In genomic region chr3:184016820-184017671, GRCh38 we compare ENCODE assay signal across 8 cellular contexts.
A peak's percentile ranks its signal among the peaks of the same experiment; 100 is the strongest.
DNase-seq lines count a peak whose midpoint lies in the region; ATAC-seq lines count a peak whose summit lies in the region.

No MANE protein-coding gene starts in this region.

- H4K20me1 ChIP-seq in BLaER1 treated with 17β-estradiol and CSF1 and Interleukin-3, amounts not matched to agents 10 nM and 100 nM = peaks cover 0 to 23% (median 0%) of the 10 kb centered on the region in 11 experiments; a peak in 5 of 22 replicates

- peaks cover 25 to 51% (median 35%) of the 10 kb centered on the region in 10 experiments for H3K4me1 ChIP-seq in BLaER1 treated with 17β-estradiol and CSF1 and Interleukin-3, amounts not matched to agents 10 nM and 100 nM
- H3K4me1 ChIP-seq in mucosa of rectum (ENCODE audit: control insufficient read depth in 2 of 2, insufficient read depth in 2 of 2, low read length in 2 of 2) = peaks cover 12 to 35% of the 10 kb centered on the region in 2 donors

- peaks cover 22 to 23% (median 22%) of the 10 kb centered on the region in 11 experiments for H3K36me3 ChIP-seq in BLaER1 treated with 17β-estradiol and CSF1 and Interleukin-3, amounts not matched to agents 10 nM and 100 nM
- H3K36me3 ChIP-seq in mucosa of rectum (ENCODE audit: control insufficient read depth in 2 of 2, insufficient read depth in 2 of 2, low read length in 2 of 2) = no peaks in the 10 kb centered on the region

- no peaks in the 10 kb centered on the region for H3K9me3 ChIP-seq in BLaER1 treated with 17β-estradiol and CSF1 and Interleukin-3, amounts not matched to agents 10 nM and 100 nM (replicated peaks in 1 of 11)
- H3K9me3 ChIP-seq in mucosa of rectum (ENCODE audit: control insufficient read depth in 2 of 2, low read length in 2 of 2) = no peaks in the 10 kb centered on the region

- peak overlapping the region in 10 of 11 experiments; percentile 48 to 87 (median 80); a peak in 20 of 22 replicates for H3K27ac ChIP-seq in BLaER1 treated with 17β-estradiol and CSF1 and Interleukin-3, amounts not matched to agents 10 nM and 100 nM
- H3K27ac ChIP-seq in epithelial cell of prostate (peak overlapping the region; percentile 30), mucosa of rectum (ENCODE audit: low read depth in 2 of 2, low read length in 2 of 2) (peak overlapping the region; percentile 69 to 77)

- peak overlapping the region; percentile 68 to 97 (median 87) for H3K4me2 ChIP-seq in BLaER1 treated with 17β-estradiol and CSF1 and Interleukin-3, amounts not matched to agents 10 nM and 100 nM

- no peaks in the 10 kb centered on the region for H3K27me3 ChIP-seq in BLaER1 treated with 17β-estradiol and CSF1 and Interleukin-3, amounts not matched to agents 10 nM and 100 nM
- no peaks in the 10 kb centered on the region for H3K27me3 ChIP-seq in mucosa of rectum (ENCODE audit: control insufficient read depth in 2 of 2, insufficient read depth in 2 of 2, low read length in 2 of 2)

- H3K4me3 ChIP-seq in BLaER1 treated with 17β-estradiol and CSF1 and Interleukin-3, amounts not matched to agents 10 nM and 100 nM = peak overlapping the region; percentile 84 to 98 (median 93)
- peak overlapping the region; percentile 96 to 99 for H3K4me3 ChIP-seq in mucosa of rectum (ENCODE audit: low read length in 2 of 2)

- DNase-seq in NCI-H446 treated with DMSO at 0.1 percent for 48 hours (lab: John Stamatoyannopoulos, UW) (peak; percentile 33), epithelial cell of prostate (ENCODE audit: low read depth, low spot score) (no peak)
- peak; percentile 84 for DNase-seq in activated CD8-positive, alpha-beta memory T cell treated with anti-CD3 and anti-CD28 coated beads for 24 hours
- peak; percentile 9 for DNase-seq in stimulated activated CD8-positive, alpha-beta memory T cell treated with anti-CD3 and anti-CD28 coated beads, Interleukin-7, amount 100 ng/mL, for 24 hours (ENCODE audit: low read depth)

- peak; percentile 83 for ATAC-seq in GM18909 (IDR thresholded peaks at IDR 0.05; ENCODE audit: poor library complexity, unreplicated experiment)
- ATAC-seq in HG03135 (IDR thresholded peaks at IDR 0.05; ENCODE audit: unreplicated experiment) = peak; percentile 56

- peak overlapping the region; percentile 75 to 89 (median 84) for H3K9ac ChIP-seq in BLaER1 treated with 17β-estradiol and CSF1 and Interleukin-3, amounts not matched to agents 10 nM and 100 nM
- peak overlapping the region; percentile 78 to 84 for H3K9ac ChIP-seq in mucosa of rectum (ENCODE audit: low read depth in 1 of 2, low read length in 2 of 2)

Comparison
In these comparisons a context has a peak if more than half of its experiments do, and no peak if none do; other contexts are left out.
1. H3K27ac ChIP-seq: peak in every context shown above with its lines; median percentile 80 in BLaER1 treated with 17β-estradiol and CSF1 and Interleukin-3, amounts not matched to agents 10 nM and 100 nM; 73 in mucosa of rectum; 30 in epithelial cell of prostate.